1 cellular context compared by ENCODE assay signal in the genomic region with DNA sequence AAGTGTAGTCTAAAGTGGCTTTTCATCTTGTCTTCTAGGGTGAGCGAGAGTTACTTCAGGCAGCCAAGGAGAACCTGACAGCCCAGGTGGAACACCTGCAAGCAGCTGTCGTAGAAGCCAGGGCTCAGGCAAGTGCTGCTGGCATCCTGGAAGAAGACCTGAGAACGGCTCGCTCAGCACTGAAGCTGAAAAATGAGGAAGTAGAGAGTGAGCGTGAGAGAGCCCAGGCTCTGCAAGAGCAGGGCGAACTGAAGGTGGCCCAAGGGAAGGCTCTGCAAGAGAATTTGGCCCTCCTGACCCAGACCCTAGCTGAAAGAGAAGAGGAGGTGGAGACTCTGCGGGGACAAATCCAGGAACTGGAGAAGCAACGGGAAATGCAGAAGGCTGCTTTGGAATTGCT.
TF ChIP-seq lines count a peak whose summit lies in the region.

No MANE protein-coding gene starts in this region.

TF ChIP-seq in GM23338, 12 proteins besides CTCF, POLR2A, EP300 and RAD21 (continued from another document):
- TF ChIP-seq, protein P1, sequence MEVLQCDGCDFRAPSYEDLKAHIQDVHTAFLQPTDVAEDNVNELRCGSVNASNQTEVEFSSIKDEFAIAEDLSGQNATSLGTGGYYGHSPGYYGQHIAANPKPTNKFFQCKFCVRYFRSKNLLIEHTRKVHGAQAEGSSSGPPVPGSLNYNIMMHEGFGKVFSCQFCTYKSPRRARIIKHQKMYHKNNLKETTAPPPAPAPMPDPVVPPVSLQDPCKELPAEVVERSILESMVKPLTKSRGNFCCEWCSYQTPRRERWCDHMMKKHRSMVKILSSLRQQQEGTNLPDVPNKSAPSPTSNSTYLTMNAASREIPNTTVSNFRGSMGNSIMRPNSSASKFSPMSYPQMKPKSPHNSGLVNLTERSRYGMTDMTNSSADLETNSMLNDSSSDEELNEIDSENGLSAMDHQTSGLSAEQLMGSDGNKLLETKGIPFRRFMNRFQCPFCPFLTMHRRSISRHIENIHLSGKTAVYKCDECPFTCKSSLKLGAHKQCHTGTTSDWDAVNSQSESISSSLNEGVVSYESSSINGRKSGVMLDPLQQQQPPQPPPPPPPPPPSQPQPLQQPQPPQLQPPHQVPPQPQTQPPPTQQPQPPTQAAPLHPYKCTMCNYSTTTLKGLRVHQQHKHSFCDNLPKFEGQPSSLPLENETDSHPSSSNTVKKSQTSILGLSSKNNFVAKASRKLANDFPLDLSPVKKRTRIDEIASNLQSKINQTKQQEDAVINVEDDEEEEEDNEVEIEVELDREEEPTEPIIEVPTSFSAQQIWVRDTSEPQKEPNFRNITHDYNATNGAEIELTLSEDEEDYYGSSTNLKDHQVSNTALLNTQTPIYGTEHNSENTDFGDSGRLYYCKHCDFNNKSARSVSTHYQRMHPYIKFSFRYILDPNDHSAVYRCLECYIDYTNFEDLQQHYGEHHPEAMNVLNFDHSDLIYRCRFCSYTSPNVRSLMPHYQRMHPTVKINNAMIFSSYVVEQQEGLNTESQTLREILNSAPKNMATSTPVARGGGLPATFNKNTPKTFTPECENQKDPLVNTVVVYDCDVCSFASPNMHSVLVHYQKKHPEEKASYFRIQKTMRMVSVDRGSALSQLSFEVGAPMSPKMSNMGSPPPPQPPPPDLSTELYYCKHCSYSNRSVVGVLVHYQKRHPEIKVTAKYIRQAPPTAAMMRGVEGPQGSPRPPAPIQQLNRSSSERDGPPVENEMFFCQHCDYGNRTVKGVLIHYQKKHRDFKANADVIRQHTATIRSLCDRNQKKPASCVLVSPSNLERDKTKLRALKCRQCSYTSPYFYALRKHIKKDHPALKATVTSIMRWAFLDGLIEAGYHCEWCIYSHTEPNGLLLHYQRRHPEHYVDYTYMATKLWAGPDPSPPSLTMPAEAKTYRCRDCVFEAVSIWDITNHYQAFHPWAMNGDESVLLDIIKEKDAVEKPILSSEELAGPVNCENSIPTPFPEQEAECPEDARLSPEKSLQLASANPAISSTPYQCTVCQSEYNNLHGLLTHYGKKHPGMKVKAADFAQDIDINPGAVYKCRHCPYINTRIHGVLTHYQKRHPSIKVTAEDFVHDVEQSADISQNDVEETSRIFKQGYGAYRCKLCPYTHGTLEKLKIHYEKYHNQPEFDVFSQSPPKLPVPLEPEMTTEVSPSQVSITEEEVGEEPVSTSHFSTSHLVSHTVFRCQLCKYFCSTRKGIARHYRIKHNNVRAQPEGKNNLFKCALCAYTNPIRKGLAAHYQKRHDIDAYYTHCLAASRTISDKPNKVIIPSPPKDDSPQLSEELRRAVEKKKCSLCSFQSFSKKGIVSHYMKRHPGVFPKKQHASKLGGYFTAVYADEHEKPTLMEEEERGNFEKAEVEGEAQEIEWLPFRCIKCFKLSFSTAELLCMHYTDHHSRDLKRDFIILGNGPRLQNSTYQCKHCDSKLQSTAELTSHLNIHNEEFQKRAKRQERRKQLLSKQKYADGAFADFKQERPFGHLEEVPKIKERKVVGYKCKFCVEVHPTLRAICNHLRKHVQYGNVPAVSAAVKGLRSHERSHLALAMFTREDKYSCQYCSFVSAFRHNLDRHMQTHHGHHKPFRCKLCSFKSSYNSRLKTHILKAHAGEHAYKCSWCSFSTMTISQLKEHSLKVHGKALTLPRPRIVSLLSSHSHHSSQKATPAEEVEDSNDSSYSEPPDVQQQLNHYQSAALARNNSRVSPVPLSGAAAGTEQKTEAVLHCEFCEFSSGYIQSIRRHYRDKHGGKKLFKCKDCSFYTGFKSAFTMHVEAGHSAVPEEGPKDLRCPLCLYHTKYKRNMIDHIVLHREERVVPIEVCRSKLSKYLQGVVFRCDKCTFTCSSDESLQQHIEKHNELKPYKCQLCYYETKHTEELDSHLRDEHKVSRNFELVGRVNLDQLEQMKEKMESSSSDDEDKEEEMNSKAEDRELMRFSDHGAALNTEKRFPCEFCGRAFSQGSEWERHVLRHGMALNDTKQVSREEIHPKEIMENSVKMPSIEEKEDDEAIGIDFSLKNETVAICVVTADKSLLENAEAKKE (CRISPR knock-in tag; IDR thresholded peaks at IDR 0.05) = no peak
- TF ChIP-seq NANOG (IDR thresholded peaks at IDR 0.05; ENCODE audit: borderline replicate concordance) = no peak
